Comparison of ENCODE assay signal across 8 cellular contexts in genomic region chr17:46044286-46044928, GRCh38. TPM values are rescaled to one million over a fixed set of nuclear protein-coding genes. Genes with fewer than 3 reads are reported as not detected.
DNase-seq lines count a peak whose midpoint lies in the region; ATAC-seq lines count a peak whose summit lies in the region.

No MANE protein-coding gene starts in this region.

- no peaks in the 10 kb centered on the region for H3K27me3 Mint-ChIP-seq in stimulated activated naive CD8-positive, alpha-beta T cell treated with anti-CD3 and anti-CD28 coated beads, Interleukin-15, amount 100 ng/mL, for 72 hours

- no peaks in the 10 kb centered on the region for H3K9me3 Mint-ChIP-seq in stimulated activated naive CD8-positive, alpha-beta T cell treated with anti-CD3 and anti-CD28 coated beads, Interleukin-15, amount 100 ng/mL, for 72 hours

- H3K4me1 ChIP-seq in mucosa of rectum (ENCODE audit: control insufficient read depth in 2 of 2, insufficient read depth in 2 of 2, low read length in 2 of 2): peaks cover 16 to 25% of the 10 kb centered on the region in 2 donors

- H3K9ac ChIP-seq in mucosa of rectum (ENCODE audit: low read depth in 1 of 2, low read length in 2 of 2): no peak overlapping the region

- H3K27me3 ChIP-seq in H7 (ENCODE audit: control insufficient read depth, insufficient read depth, low read length) (no peaks in the 10 kb centered on the region), mucosa of rectum (ENCODE audit: control insufficient read depth in 2 of 2, insufficient read depth in 2 of 2, low read length in 2 of 2) (no peaks in the 10 kb centered on the region)

- H3K9me3 ChIP-seq in mucosa of rectum (ENCODE audit: control insufficient read depth in 2 of 2, low read length in 2 of 2): no peaks in the 10 kb centered on the region

- no peak overlapping the region for H3K27ac Mint-ChIP-seq in stimulated activated naive CD8-positive, alpha-beta T cell treated with anti-CD3 and anti-CD28 coated beads, Interleukin-15, amount 100 ng/mL, for 72 hours

- peak; percentile 52 for ATAC-seq in stimulated activated naive CD8-positive, alpha-beta T cell treated with anti-CD3 and anti-CD28 coated beads, Interleukin-15, amount 100 ng/mL, for 72 hours
- ATAC-seq in GM21723 (IDR thresholded peaks at IDR 0.05; ENCODE audit: unreplicated experiment): no peak

- H3K4me3 Mint-ChIP-seq in stimulated activated naive CD8-positive, alpha-beta T cell treated with anti-CD3 and anti-CD28 coated beads, Interleukin-15, amount 100 ng/mL, for 72 hours: no peak overlapping the region

- peaks cover 20% of the 10 kb centered on the region for H3K36me3 ChIP-seq in H7 (replicated peaks; ENCODE audit: control insufficient read depth, insufficient read depth, low read length)
- peaks cover 28 to 51% of the 10 kb centered on the region in 2 donors for H3K36me3 ChIP-seq in mucosa of rectum (ENCODE audit: control insufficient read depth in 2 of 2, insufficient read depth in 2 of 2, low read length in 2 of 2)

- H3K4me3 ChIP-seq in H7 (ENCODE audit: insufficient read depth, low read depth, low read length) (no peak overlapping the region), mucosa of rectum (ENCODE audit: low read length in 2 of 2) (peak overlapping the region in 1 of 2 donors; percentile 23)

- H3K4me1 Mint-ChIP-seq in stimulated activated naive CD8-positive, alpha-beta T cell treated with anti-CD3 and anti-CD28 coated beads, Interleukin-15, amount 100 ng/mL, for 72 hours: peaks cover 36% of the 10 kb centered on the region

- DNase-seq in AML-193 (lab: John Stamatoyannopoulos, UW) (peak; percentile 72 to 84), H7 (peak; percentile 71), NCI-H510A treated with DMSO at 0.1 percent for 48 hours (lab: John Stamatoyannopoulos, UW) (peak; percentile 78), epithelial cell of prostate (ENCODE audit: low read depth, low spot score) (peak; percentile 34)
- DNase-seq in activated CD4-positive, alpha-beta T cell treated with anti-CD3 and anti-CD28 coated beads, Interleukin-2, amount 50 U/mL, for 48 hours: peak; percentile 34 to 55
- peak in 1 of 2 donors; percentile 33 for DNase-seq in stimulated activated naive CD8-positive, alpha-beta T cell treated with anti-CD3 and anti-CD28 coated beads, Interleukin-15, amount 100 ng/mL, for 72 hours

- H3K27ac ChIP-seq in epithelial cell of prostate (no peak overlapping the region), mucosa of rectum (ENCODE audit: low read depth in 2 of 2, low read length in 2 of 2) (peak overlapping the region; percentile 54 to 66)

RNA-seq across cellular contexts. Expression of gene STH, which starts 45.4 kb away (rescaled TPM):
- not detected in 2 replicates for total RNA-seq in H7 (2014; rRNA removed; shearing (Covaris generic))
